12 cellular contexts compared by ENCODE assay signal in the genomic region with DNA sequence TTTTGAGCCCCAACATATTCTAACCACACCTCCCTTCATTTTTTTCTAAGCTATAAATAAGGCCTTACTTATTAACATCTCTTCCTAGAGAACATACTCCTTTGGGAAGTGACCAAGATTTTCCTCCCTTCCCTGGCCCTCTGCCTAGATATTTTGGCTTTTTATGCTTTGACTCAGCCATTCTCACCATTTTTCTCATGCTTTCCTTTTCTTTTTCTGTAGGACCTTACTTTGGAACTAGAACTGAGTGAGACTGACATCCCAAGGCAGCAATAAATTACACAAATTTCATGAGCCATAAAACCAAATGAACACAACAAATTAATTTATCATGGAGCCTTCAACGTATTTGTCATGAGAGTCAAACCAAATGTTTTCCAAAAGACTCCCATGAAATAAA.
DNase-seq lines count a peak whose midpoint lies in the region; ATAC-seq and TF ChIP-seq lines count a peak whose summit lies in the region.
"Had no signal": no experiment of that assay in that cellular context is flagged by ENCODE, and none has a peak within 500 bp of the region (broad histone marks: within the 10 kb centered on the region; RNA-seq: fewer than 3 reads in every experiment).

No MANE protein-coding gene starts in this region.

- peaks cover 6% of the 10 kb centered on the region for H3K4me1 Mint-ChIP-seq in activated CD4-positive, alpha-beta T cell treated with anti-CD3 and anti-CD28 coated beads, Interleukin-2, amount 10 ng/mL, durations not matched to agents 24 days and 14 days
- H3K4me1 Mint-ChIP-seq in activated T-cell treated with anti-CD3 and anti-CD28 coated beads, Interleukin-2, amount 50 U/mL, for 72 hours (ENCODE audit: low read depth) = no peaks in the 10 kb centered on the region
- H3K4me1 Mint-ChIP-seq: activated naive CD4-positive, alpha-beta T cell treated with anti-CD3 and anti-CD28 coated beads, Interleukin-2, amount 50 U/mL, for 24 hours had no signal

- ATAC-seq in activated T-cell treated with anti-CD3 and anti-CD28 coated beads, Interleukin-2, amount 50 U/mL, for 72 hours (replicated peaks in 1 of 2) = no peak

- no peaks in the 10 kb centered on the region for H3K36me3 Mint-ChIP-seq in activated CD4-positive, alpha-beta T cell treated with anti-CD3 and anti-CD28 coated beads, Interleukin-2, amount 10 ng/mL, durations not matched to agents 24 days and 14 days (ENCODE audit: low read depth)
- H3K36me3 Mint-ChIP-seq in activated T-cell treated with anti-CD3 and anti-CD28 coated beads, Interleukin-2, amount 50 U/mL, for 72 hours (ENCODE audit: insufficient read depth in 2 of 2) = no peaks in the 10 kb centered on the region
- H3K36me3 Mint-ChIP-seq: activated naive CD4-positive, alpha-beta T cell treated with anti-CD3 and anti-CD28 coated beads, Interleukin-2, amount 50 U/mL, for 24 hours had no signal

- DNase-seq in AG09309 (ENCODE audit: low read depth) = peak; percentile 86
- DNase-seq in LoVo (ENCODE audit: low spot score) = peak; percentile 9
- DNase-seq in choroid plexus epithelial cell (ENCODE audit: low read depth) = peak; percentile 78
- peak; percentile 86 for DNase-seq in myocyte (ENCODE audit: low read depth)
- DNase-seq in AML-193 (lab: John Stamatoyannopoulos, UW) = no peak
- no peak for DNase-seq in UCSD-AML1 (lab: John Stamatoyannopoulos, UW; ENCODE audit: unreplicated experiment)
- no peak for DNase-seq in activated CD4-positive, alpha-beta T cell treated with anti-CD3 and anti-CD28 coated beads, Interleukin-2, amount 10 ng/mL, durations not matched to agents 24 days and 14 days
- no peak for DNase-seq in activated T-cell treated with anti-CD3 and anti-CD28 coated beads, Interleukin-2, amount 50 U/mL, for 72 hours
- DNase-seq: activated CD4-positive, alpha-beta T cell treated with anti-CD3 and anti-CD28 coated beads, Interleukin-2, amount 50 U/mL, for 4 hours; effector CD8-positive, alpha-beta T cell; NCI-H524 treated with DMSO at 0.1 percent for 48 hours had no signal

- no peak overlapping the region for H3K4me3 Mint-ChIP-seq in activated CD4-positive, alpha-beta T cell treated with anti-CD3 and anti-CD28 coated beads, Interleukin-2, amount 10 ng/mL, durations not matched to agents 24 days and 14 days
- no peak overlapping the region for H3K4me3 Mint-ChIP-seq in activated T-cell treated with anti-CD3 and anti-CD28 coated beads, Interleukin-2, amount 50 U/mL, for 72 hours
- H3K4me3 Mint-ChIP-seq: activated naive CD4-positive, alpha-beta T cell treated with anti-CD3 and anti-CD28 coated beads, Interleukin-2, amount 50 U/mL, for 24 hours had no signal

- H3K4me3 ChIP-seq in AG09309 (ENCODE audit: control insufficient read depth, low read depth, low read length) = no peak overlapping the region
- no peak overlapping the region for H3K4me3 ChIP-seq in choroid plexus epithelial cell (ENCODE audit: low read depth, low read length)

- no peak for TF ChIP-seq CTCF in AG09309 (IDR thresholded peaks at IDR 0.05; ENCODE audit: control insufficient read depth, insufficient read depth, low read depth, low read length, missing control alignments)
- TF ChIP-seq CTCF in choroid plexus epithelial cell (conservative IDR thresholded peaks at IDR 0.05; ENCODE audit: low read depth, low read length) = no peak

- intact Hi-C loops in activated CD4-positive, alpha-beta T cell treated with anti-CD3 and anti-CD28 coated beads, Interleukin-2, amount 10 ng/mL, durations not matched to agents 24 days and 14 days (cut with micrococcal nuclease) = no loop called here

- H3K27me3 Mint-ChIP-seq in activated CD4-positive, alpha-beta T cell treated with anti-CD3 and anti-CD28 coated beads, Interleukin-2, amount 10 ng/mL, durations not matched to agents 24 days and 14 days = peaks cover 6% of the 10 kb centered on the region
- H3K27me3 Mint-ChIP-seq in activated T-cell treated with anti-CD3 and anti-CD28 coated beads, Interleukin-2, amount 50 U/mL, for 72 hours (ENCODE audit: low read depth) = no peaks in the 10 kb centered on the region
- H3K27me3 Mint-ChIP-seq: activated naive CD4-positive, alpha-beta T cell treated with anti-CD3 and anti-CD28 coated beads, Interleukin-2, amount 50 U/mL, for 24 hours had no signal

- H3K9me3 Mint-ChIP-seq in activated CD4-positive, alpha-beta T cell treated with anti-CD3 and anti-CD28 coated beads, Interleukin-2, amount 10 ng/mL, durations not matched to agents 24 days and 14 days = peaks cover 4% of the 10 kb centered on the region
- no peaks in the 10 kb centered on the region for H3K9me3 Mint-ChIP-seq in activated T-cell treated with anti-CD3 and anti-CD28 coated beads, Interleukin-2, amount 50 U/mL, for 72 hours
- H3K9me3 Mint-ChIP-seq: activated naive CD4-positive, alpha-beta T cell treated with anti-CD3 and anti-CD28 coated beads, Interleukin-2, amount 50 U/mL, for 24 hours had no signal

- H3K27ac Mint-ChIP-seq in activated CD4-positive, alpha-beta T cell treated with anti-CD3 and anti-CD28 coated beads, Interleukin-2, amount 10 ng/mL, durations not matched to agents 24 days and 14 days = no peak overlapping the region
- H3K27ac Mint-ChIP-seq in activated T-cell treated with anti-CD3 and anti-CD28 coated beads, Interleukin-2, amount 50 U/mL, for 72 hours = no peak overlapping the region
- H3K27ac Mint-ChIP-seq: activated naive CD4-positive, alpha-beta T cell treated with anti-CD3 and anti-CD28 coated beads, Interleukin-2, amount 50 U/mL, for 24 hours had no signal

Comparison
In these comparisons a context has a peak if more than half of its experiments do, and no peak if none do; other contexts are left out.
1. DNase-seq: peak in AG09309 (single experiment), LoVo (single experiment), choroid plexus epithelial cell (single experiment) and myocyte (single experiment); none in AML-193 (0 of 2), UCSD-AML1 (single experiment), activated CD4-positive, alpha-beta T cell treated with anti-CD3 and anti-CD28 coated beads, Interleukin-2, amount 10 ng/mL, durations not matched to agents 24 days and 14 days (single experiment) and activated T-cell treated with anti-CD3 and anti-CD28 coated beads, Interleukin-2, amount 50 U/mL, for 72 hours (0 of 2).